3 cellular contexts compared by ENCODE assay signal in the genomic region with DNA sequence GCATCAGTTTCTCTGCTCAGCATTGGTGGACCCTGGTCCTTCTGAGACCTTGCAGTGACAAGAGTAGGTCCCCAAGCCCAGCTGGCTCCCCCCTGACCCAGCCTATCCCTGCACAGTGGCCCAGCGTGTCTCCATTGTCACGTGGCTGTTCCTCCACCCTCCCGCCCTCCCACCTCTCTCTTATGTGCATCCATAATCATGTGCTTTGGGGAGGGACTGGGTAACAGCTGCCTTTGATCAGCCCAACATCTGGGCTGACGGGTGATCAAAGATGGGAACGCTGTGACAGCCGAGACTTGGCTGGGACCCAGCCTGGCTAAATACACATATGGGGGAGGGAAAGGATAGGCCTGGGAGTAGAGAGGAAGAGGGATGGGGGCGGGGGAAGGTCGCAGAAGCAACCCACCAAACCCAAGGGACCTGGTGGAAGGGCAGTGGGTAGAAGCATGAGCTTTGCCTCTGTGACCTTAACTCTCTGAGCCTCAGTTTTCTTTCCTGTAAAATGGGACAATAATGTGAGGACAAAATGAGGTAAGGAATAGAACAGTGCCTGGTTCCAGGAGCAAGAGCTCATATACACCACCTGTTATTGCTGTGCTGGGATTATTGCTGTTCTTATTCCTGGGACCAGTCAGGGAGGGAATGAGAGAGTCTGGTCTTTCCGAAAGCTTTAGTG.
TF ChIP-seq lines count a peak whose summit lies in the region.

No MANE protein-coding gene starts in this region.

TF ChIP-seq in SK-N-SH, 30 proteins besides CTCF, POLR2A, EP300 and RAD21 (continued from another document):
- TF ChIP-seq RFX5 (IDR thresholded peaks at IDR 0.05; ENCODE audit: low read length) (no peak), GATA2 (CRISPR knock-in tag; IDR thresholded peaks at IDR 0.05) (no peak), FOSL2 (IDR thresholded peaks at IDR 0.05; ENCODE audit: borderline replicate concordance, low read depth) (no peak), RCOR1 (IDR thresholded peaks at IDR 0.05; ENCODE audit: low read length) (no peak), GABPA (IDR thresholded peaks at IDR 0.05; ENCODE audit: low read depth) (no peak)

TF ChIP-seq in SK-N-SH treated with all-trans-retinoic acid at 6 μM for 48 hours, 23 proteins besides CTCF, POLR2A, EP300 and RAD21 (continued from another document):
- TF ChIP-seq RARB (CRISPR knock-in tag; IDR thresholded peaks at IDR 0.05) = no peak
- TF ChIP-seq ZFP3 (CRISPR knock-in tag; IDR thresholded peaks at IDR 0.05) = no peak

TF ChIP-seq in WTC11, 78 proteins besides CTCF, POLR2A, EP300 and RAD21 (continued from another document):
- TF ChIP-seq, protein P1, sequence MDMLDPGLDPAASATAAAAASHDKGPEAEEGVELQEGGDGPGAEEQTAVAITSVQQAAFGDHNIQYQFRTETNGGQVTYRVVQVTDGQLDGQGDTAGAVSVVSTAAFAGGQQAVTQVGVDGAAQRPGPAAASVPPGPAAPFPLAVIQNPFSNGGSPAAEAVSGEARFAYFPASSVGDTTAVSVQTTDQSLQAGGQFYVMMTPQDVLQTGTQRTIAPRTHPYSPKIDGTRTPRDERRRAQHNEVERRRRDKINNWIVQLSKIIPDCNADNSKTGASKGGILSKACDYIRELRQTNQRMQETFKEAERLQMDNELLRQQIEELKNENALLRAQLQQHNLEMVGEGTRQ (CRISPR knock-in tag; IDR thresholded peaks at IDR 0.05) = peak; percentile 24; the same call in 1 of the 2 replicates
